Comparison of ENCODE assay signal across 1 cellular context in genomic region chr1:225653463-225654276, GRCh38.
A peak's percentile ranks its signal among the peaks of the same experiment; 100 is the strongest.
TF ChIP-seq lines count a peak whose summit lies in the region.

No MANE protein-coding gene starts in this region.

TF ChIP-seq in HEK293, 187 proteins besides CTCF, POLR2A, EP300 and RAD21 (continued from another document and continues in another):
- TF ChIP-seq ZFHX2 (tag by site-specific recombination; conservative IDR thresholded peaks at IDR 0.05) (peak; percentile 82), ZNF140 (tag by site-specific recombination; IDR thresholded peaks at IDR 0.05) (no peak), MEIS1 (CRISPR knock-in tag; IDR thresholded peaks at IDR 0.05; ENCODE audit: borderline replicate concordance) (no peak), ZNF280D (tag by site-specific recombination; IDR thresholded peaks at IDR 0.05) (no peak), ZNF138 (tag by site-specific recombination; IDR thresholded peaks at IDR 0.05; ENCODE audit: borderline replicate concordance) (no peak), ZNF785 (tag by site-specific recombination; IDR thresholded peaks at IDR 0.05) (peak; percentile 92), ZNF530 (tag by site-specific recombination; IDR thresholded peaks at IDR 0.05; ENCODE audit: low read depth) (no peak), ZNF302 (tag by site-specific recombination; IDR thresholded peaks at IDR 0.05; ENCODE audit: low read depth) (no peak), ZNF362 (tag by site-specific recombination; IDR thresholded peaks at IDR 0.05) (0 out of 2 replicates have a peak, but pooled peaks have one; percentile 12), ZNF18 (tag by site-specific recombination; IDR thresholded peaks at IDR 0.05) (peak; percentile 61; the same call in 1 of the 2 replicates), MZF1 (tag by site-specific recombination; IDR thresholded peaks at IDR 0.05; ENCODE audit: borderline replicate concordance) (no peak; the same call in none of the 2 replicates), ZFP41 (tag by site-specific recombination; IDR thresholded peaks at IDR 0.05; ENCODE audit: borderline replicate concordance) (no peak), AEBP2 (tag by site-specific recombination; IDR thresholded peaks at IDR 0.05; ENCODE audit: borderline replicate concordance) (no peak), ZNF510 (tag by site-specific recombination; IDR thresholded peaks at IDR 0.05; ENCODE audit: insufficient replicate concordance) (no peak), ZNF398 (tag by site-specific recombination; IDR thresholded peaks at IDR 0.05) (peak; percentile 81), KLF9 (tag by site-specific recombination; IDR thresholded peaks at IDR 0.05; ENCODE audit: low read depth) (peak; percentile 27; the same call in 1 of the 2 replicates), ZNF426 (tag by site-specific recombination; IDR thresholded peaks at IDR 0.05) (no peak), ZNF133 (tag by site-specific recombination; IDR thresholded peaks at IDR 0.05) (no peak; the same call in 1 of the 2 replicates), ZBTB8A (tag by site-specific recombination; IDR thresholded peaks at IDR 0.05) (peak; percentile 99), GLI2 (tag by site-specific recombination; IDR thresholded peaks at IDR 0.05; ENCODE audit: borderline replicate concordance, low read depth) (no peak), SETDB1 (IDR thresholded peaks at IDR 0.05; ENCODE audit: insufficient read length, low read length) (no peak), ZNF324 (tag by site-specific recombination; IDR thresholded peaks at IDR 0.05) (peak; percentile 92), ZNF48 (tag by site-specific recombination; IDR thresholded peaks at IDR 0.05) (no peak), KLF1 (tag by site-specific recombination; IDR thresholded peaks at IDR 0.05) (peak; percentile 85), REPIN1 (tag by site-specific recombination; IDR thresholded peaks at IDR 0.05; ENCODE audit: low read depth) (peak; percentile 94; the same call in 1 of the 2 replicates), ZNF585B (tag by site-specific recombination; IDR thresholded peaks at IDR 0.05) (no peak), ZSCAN5A (tag by site-specific recombination; IDR thresholded peaks at IDR 0.05) (peak; percentile 98), PRDM6 (tag by site-specific recombination; IDR thresholded peaks at IDR 0.05) (no peak), ZNF792 (tag by site-specific recombination; IDR thresholded peaks at IDR 0.05) (peak; percentile 73; the same call in 1 of the 2 replicates), ZNF239 (tag by site-specific recombination; IDR thresholded peaks at IDR 0.05) (no peak), PATZ1 (tag by site-specific recombination; IDR thresholded peaks at IDR 0.05) (peak; percentile 98), PRDM2 (tag by site-specific recombination; IDR thresholded peaks at IDR 0.05; ENCODE audit: borderline replicate concordance) (peak; percentile 99; the same call in 1 of the 2 replicates), ZNF24 (tag by site-specific recombination; IDR thresholded peaks at IDR 0.05) (peak; percentile 96), ZNF211 (tag by site-specific recombination; IDR thresholded peaks at IDR 0.05; ENCODE audit: low read depth) (no peak), ZNF529 (tag by site-specific recombination; IDR thresholded peaks at IDR 0.05; ENCODE audit: insufficient replicate concordance) (no peak), ZNF155 (tag by site-specific recombination; IDR thresholded peaks at IDR 0.05) (no peak), ZNF416 (tag by site-specific recombination; IDR thresholded peaks at IDR 0.05) (no peak), ZNF311 (tag by site-specific recombination; IDR thresholded peaks at IDR 0.05; ENCODE audit: borderline replicate concordance) (no peak), ZNF169 (tag by site-specific recombination; IDR thresholded peaks at IDR 0.05) (no peak), ZNF791 (tag by site-specific recombination; IDR thresholded peaks at IDR 0.05) (peak; percentile 36; the same call in 1 of the 2 replicates)
